1 cellular context compared by ENCODE assay signal in the genomic region with DNA sequence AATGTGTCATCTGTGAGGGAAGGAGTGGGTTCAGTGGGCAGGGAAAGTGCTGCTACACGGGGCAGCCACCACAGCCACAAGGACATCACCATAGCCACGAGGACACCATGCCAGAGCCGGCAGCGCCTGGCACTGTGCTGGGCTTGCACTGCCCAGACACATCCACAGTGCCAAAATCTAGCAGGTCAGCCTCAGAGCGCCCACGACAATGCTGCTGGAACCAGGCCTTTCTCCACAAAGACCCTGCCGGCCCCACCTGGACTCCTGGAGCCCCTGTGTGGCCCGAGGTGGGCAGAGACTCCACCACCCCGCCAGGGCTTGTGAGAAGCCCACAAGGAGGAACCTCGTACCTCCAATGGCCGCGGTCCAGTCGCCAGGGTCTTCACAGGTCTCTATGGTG.
TF ChIP-seq lines count a peak whose summit lies in the region.

No MANE protein-coding gene starts in this region.

TF ChIP-seq in GM23338, 12 proteins besides CTCF, POLR2A, EP300 and RAD21 (continued from another document):
- TF ChIP-seq, protein P1, sequence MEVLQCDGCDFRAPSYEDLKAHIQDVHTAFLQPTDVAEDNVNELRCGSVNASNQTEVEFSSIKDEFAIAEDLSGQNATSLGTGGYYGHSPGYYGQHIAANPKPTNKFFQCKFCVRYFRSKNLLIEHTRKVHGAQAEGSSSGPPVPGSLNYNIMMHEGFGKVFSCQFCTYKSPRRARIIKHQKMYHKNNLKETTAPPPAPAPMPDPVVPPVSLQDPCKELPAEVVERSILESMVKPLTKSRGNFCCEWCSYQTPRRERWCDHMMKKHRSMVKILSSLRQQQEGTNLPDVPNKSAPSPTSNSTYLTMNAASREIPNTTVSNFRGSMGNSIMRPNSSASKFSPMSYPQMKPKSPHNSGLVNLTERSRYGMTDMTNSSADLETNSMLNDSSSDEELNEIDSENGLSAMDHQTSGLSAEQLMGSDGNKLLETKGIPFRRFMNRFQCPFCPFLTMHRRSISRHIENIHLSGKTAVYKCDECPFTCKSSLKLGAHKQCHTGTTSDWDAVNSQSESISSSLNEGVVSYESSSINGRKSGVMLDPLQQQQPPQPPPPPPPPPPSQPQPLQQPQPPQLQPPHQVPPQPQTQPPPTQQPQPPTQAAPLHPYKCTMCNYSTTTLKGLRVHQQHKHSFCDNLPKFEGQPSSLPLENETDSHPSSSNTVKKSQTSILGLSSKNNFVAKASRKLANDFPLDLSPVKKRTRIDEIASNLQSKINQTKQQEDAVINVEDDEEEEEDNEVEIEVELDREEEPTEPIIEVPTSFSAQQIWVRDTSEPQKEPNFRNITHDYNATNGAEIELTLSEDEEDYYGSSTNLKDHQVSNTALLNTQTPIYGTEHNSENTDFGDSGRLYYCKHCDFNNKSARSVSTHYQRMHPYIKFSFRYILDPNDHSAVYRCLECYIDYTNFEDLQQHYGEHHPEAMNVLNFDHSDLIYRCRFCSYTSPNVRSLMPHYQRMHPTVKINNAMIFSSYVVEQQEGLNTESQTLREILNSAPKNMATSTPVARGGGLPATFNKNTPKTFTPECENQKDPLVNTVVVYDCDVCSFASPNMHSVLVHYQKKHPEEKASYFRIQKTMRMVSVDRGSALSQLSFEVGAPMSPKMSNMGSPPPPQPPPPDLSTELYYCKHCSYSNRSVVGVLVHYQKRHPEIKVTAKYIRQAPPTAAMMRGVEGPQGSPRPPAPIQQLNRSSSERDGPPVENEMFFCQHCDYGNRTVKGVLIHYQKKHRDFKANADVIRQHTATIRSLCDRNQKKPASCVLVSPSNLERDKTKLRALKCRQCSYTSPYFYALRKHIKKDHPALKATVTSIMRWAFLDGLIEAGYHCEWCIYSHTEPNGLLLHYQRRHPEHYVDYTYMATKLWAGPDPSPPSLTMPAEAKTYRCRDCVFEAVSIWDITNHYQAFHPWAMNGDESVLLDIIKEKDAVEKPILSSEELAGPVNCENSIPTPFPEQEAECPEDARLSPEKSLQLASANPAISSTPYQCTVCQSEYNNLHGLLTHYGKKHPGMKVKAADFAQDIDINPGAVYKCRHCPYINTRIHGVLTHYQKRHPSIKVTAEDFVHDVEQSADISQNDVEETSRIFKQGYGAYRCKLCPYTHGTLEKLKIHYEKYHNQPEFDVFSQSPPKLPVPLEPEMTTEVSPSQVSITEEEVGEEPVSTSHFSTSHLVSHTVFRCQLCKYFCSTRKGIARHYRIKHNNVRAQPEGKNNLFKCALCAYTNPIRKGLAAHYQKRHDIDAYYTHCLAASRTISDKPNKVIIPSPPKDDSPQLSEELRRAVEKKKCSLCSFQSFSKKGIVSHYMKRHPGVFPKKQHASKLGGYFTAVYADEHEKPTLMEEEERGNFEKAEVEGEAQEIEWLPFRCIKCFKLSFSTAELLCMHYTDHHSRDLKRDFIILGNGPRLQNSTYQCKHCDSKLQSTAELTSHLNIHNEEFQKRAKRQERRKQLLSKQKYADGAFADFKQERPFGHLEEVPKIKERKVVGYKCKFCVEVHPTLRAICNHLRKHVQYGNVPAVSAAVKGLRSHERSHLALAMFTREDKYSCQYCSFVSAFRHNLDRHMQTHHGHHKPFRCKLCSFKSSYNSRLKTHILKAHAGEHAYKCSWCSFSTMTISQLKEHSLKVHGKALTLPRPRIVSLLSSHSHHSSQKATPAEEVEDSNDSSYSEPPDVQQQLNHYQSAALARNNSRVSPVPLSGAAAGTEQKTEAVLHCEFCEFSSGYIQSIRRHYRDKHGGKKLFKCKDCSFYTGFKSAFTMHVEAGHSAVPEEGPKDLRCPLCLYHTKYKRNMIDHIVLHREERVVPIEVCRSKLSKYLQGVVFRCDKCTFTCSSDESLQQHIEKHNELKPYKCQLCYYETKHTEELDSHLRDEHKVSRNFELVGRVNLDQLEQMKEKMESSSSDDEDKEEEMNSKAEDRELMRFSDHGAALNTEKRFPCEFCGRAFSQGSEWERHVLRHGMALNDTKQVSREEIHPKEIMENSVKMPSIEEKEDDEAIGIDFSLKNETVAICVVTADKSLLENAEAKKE (CRISPR knock-in tag; IDR thresholded peaks at IDR 0.05) = no peak
- TF ChIP-seq POLR2AphosphoS5 (IDR thresholded peaks at IDR 0.05; ENCODE audit: low read depth) (no peak), ZNF114 (CRISPR knock-in tag; IDR thresholded peaks at IDR 0.05) (no peak)
